Comparison of ENCODE assay signal across 8 cellular contexts in genomic region chr9:137550958-137551655, GRCh38. TPM values are rescaled to one million over a fixed set of nuclear protein-coding genes. Genes with fewer than 3 reads are reported as not detected.
DNase-seq lines count a peak whose midpoint lies in the region; ATAC-seq lines count a peak whose summit lies in the region.

No MANE protein-coding gene starts in this region.

- intact Hi-C loops in Right ventricle myocardium superior (cut with DNase I): no loop called here

- DNase-seq in AML-193 (lab: John Stamatoyannopoulos, UW): peak; percentile 23 to 28
- peak; percentile 32 for DNase-seq in NCI-H2107 (lab: John Stamatoyannopoulos, UW)
- DNase-seq in activated CD4-positive, CD25-positive, alpha-beta regulatory T cell treated with anti-CD3 and anti-CD28 coated beads, Interleukin-2, amount 50 U/mL, for 72 hours: peak; percentile 61
- DNase-seq in Right ventricle myocardium superior: peak; percentile 84
- peak; percentile 37 for DNase-seq in pons (ENCODE audit: low spot score)

- ATAC-seq in GM18861 (IDR thresholded peaks at IDR 0.05; ENCODE audit: unreplicated experiment) (peak; percentile 40), HG03025 (IDR thresholded peaks at IDR 0.05; ENCODE audit: low FRiP score, unreplicated experiment) (peak; percentile 28), Right ventricle myocardium superior (ENCODE audit: poor library complexity) (peak; percentile 47), GM18870 (IDR thresholded peaks at IDR 0.05; ENCODE audit: unreplicated experiment) (no peak)

RNA-seq across cellular contexts. Expression of gene MRPL41, which starts 0.6 kb away (rescaled TPM):
- total RNA-seq in Right ventricle myocardium superior: 272 TPM

RNA-seq across cellular contexts. Expression of gene PNPLA7, which starts 0.9 kb away (rescaled TPM):
- 12.2 TPM for total RNA-seq in Right ventricle myocardium superior

RNA-seq across cellular contexts. Expression of gene DPH7, which starts 27.6 kb away (rescaled TPM):
- 18.6 TPM for total RNA-seq in Right ventricle myocardium superior

RNA-seq across cellular contexts. Expression of gene ZMYND19, which starts 39.2 kb away (rescaled TPM):
- 12.0 TPM for total RNA-seq in Right ventricle myocardium superior

RNA-seq across cellular contexts. Expression of gene ARRDC1, which starts 54.4 kb away (rescaled TPM):
- total RNA-seq in Right ventricle myocardium superior: 15.7 TPM

Comparison
In these comparisons a context has a peak if more than half of its experiments do, and no peak if none do; other contexts are left out.
1. DNase-seq: peak in every context shown above with its lines; median percentile 84 in Right ventricle myocardium superior; 61 in activated CD4-positive, CD25-positive, alpha-beta regulatory T cell treated with anti-CD3 and anti-CD28 coated beads, Interleukin-2, amount 50 U/mL, for 72 hours; 37 in pons; 32 in NCI-H2107; 26 in AML-193.